Comparison of ENCODE assay signal across 15 cellular contexts in genomic region chr13:98320561-98321105, GRCh38.
DNase-seq lines count a peak whose midpoint lies in the region; TF ChIP-seq lines count a peak whose summit lies in the region.
"Had no signal": no experiment of that assay in that cellular context is flagged by ENCODE, and none has a peak within 500 bp of the region (broad histone marks: within the 10 kb centered on the region; RNA-seq: fewer than 3 reads in every experiment).

No MANE protein-coding gene starts in this region.

- H3K27ac ChIP-seq in mesenchymal stem cell (ENCODE audit: low read length, poor library complexity, severe bottlenecking) (no peak overlapping the region), smooth muscle cell (ENCODE audit: low read depth) (peak overlapping the region; percentile 39), SK-N-SH (ENCODE audit: low read depth in 2 of 2, low read length in 1 of 2) (no peak overlapping the region)
- H3K27ac ChIP-seq: C4-2B had no signal

- H4K91ac ChIP-seq in mesenchymal stem cell (ENCODE audit: low read length), result peak overlapping the region; percentile 45

- no peak overlapping the region for H2AK5ac ChIP-seq in mesenchymal stem cell (ENCODE audit: low read length, severe bottlenecking)

- peak overlapping the region in 1 of 2 experiments; percentile 55 for H3K18ac ChIP-seq in mesenchymal stem cell (ENCODE audit: low read depth in 1 of 2, low read length in 2 of 2)

- H3K9ac ChIP-seq in mesenchymal stem cell (ENCODE audit: low read length), result no peak overlapping the region
- no peak overlapping the region for H3K9ac ChIP-seq in smooth muscle cell (ENCODE audit: low read depth)
- H3K9ac ChIP-seq in SK-N-SH, result no peak overlapping the region

- CTCF ChIA-PET in SK-N-SH (lab: Yijun Ruan, JAX) (interaction anchor here (1.2 kb wide), 1 partner anchor 99 kb away, joined by 3 read pairs; no protein-coding TSS in a partner anchor), HEK293T (lab: Yijun Ruan, JAX) (no interaction called here)

- 95% methylated on average over 9 of the region's 9 CpGs for WGBS in mesenchymal stem cell
- WGBS in smooth muscle cell (ENCODE audit: low lambda C conversion rate), result 75% methylated on average over 9 of the region's 9 CpGs
- WGBS in SK-N-SH (ENCODE audit: low lambda C conversion rate), result 99% methylated on average over 7 of the region's 9 CpGs

- no peak overlapping the region for H3K14ac ChIP-seq in mesenchymal stem cell (ENCODE audit: low read length in 2 of 2)

- H3K4me1 ChIP-seq in mesenchymal stem cell (ENCODE audit: control insufficient read depth, insufficient read depth, low read depth, low read length), result peaks cover 5% of the 10 kb centered on the region
- H3K4me1 ChIP-seq in smooth muscle cell (ENCODE audit: low read depth), result peaks cover 14% of the 10 kb centered on the region
- no peaks in the 10 kb centered on the region for H3K4me1 ChIP-seq in SK-N-SH (ENCODE audit: control insufficient read depth in 1 of 2, insufficient read depth in 2 of 2, low read depth in 1 of 2, low read length in 1 of 2)
- H3K4me1 ChIP-seq in BE2C, result no peaks in the 10 kb centered on the region

- no peak for TF ChIP-seq EP300 in SK-N-SH (IDR thresholded peaks at IDR 0.05; ENCODE audit: borderline replicate concordance in 1 of 2, low read depth in 1 of 2, low read length in 1 of 2)

- H3K27me3 ChIP-seq in mesenchymal stem cell (ENCODE audit: control insufficient read depth in 1 of 2, insufficient read depth in 1 of 2, low read length in 2 of 2) (no peaks in the 10 kb centered on the region), smooth muscle cell (ENCODE audit: low read depth) (no peaks in the 10 kb centered on the region), SK-N-SH (ENCODE audit: insufficient read depth) (no peaks in the 10 kb centered on the region), BE2C (no peaks in the 10 kb centered on the region)

- H2BK120ac ChIP-seq in mesenchymal stem cell (ENCODE audit: low read depth, low read length), result no peak overlapping the region

- H3F3A ChIP-seq in smooth muscle cell (ENCODE audit: low read depth) (no peaks in the 10 kb centered on the region), SK-N-SH (replicated peaks; ENCODE audit: insufficient read depth) (no peaks in the 10 kb centered on the region)

- H2BK12ac ChIP-seq in mesenchymal stem cell (ENCODE audit: low read length in 2 of 2), result no peak overlapping the region

- H3K79me1 ChIP-seq in mesenchymal stem cell (replicated peaks; ENCODE audit: low read length, poor library complexity, severe bottlenecking), result peaks cover 59% of the 10 kb centered on the region

- POLR2A ChIA-PET in SK-N-SH (lab: Yijun Ruan, JAX) (no interaction called here), HEK293T (lab: Yijun Ruan, JAX) (no interaction called here)

- TF ChIP-seq RAD21 in SK-N-SH (IDR thresholded peaks at IDR 0.05; ENCODE audit: low read length), result no peak

- peaks cover 60% of the 10 kb centered on the region for H3K79me2 ChIP-seq in smooth muscle cell (ENCODE audit: low read depth)
- H3K79me2 ChIP-seq in SK-N-SH (ENCODE audit: insufficient read depth), result no peaks in the 10 kb centered on the region; the same call in 1 of the 2 replicates

- H3K36me3 ChIP-seq in mesenchymal stem cell (ENCODE audit: control insufficient read depth in 1 of 2, insufficient read depth in 2 of 2, low read depth in 1 of 2, low read length in 2 of 2) (peaks cover 0 to 14% of the 10 kb centered on the region in 2 experiments), smooth muscle cell (ENCODE audit: low read depth) (no peaks in the 10 kb centered on the region), SK-N-SH (replicated peaks in 1 of 2; ENCODE audit: control insufficient read depth in 1 of 2, insufficient read depth in 2 of 2, low read length in 1 of 2) (no peaks in the 10 kb centered on the region), BE2C (no peaks in the 10 kb centered on the region; the same call in 1 of the 2 replicates)

- peaks cover 33% of the 10 kb centered on the region for H4K20me1 ChIP-seq in smooth muscle cell (ENCODE audit: low read depth)
- no peaks in the 10 kb centered on the region for H4K20me1 ChIP-seq in SK-N-SH (ENCODE audit: insufficient read depth)

- TF ChIP-seq CTCF in smooth muscle cell (IDR thresholded peaks at IDR 0.05; ENCODE audit: borderline replicate concordance, insufficient read depth, poor library complexity, severe bottlenecking) (no peak), SK-N-SH (IDR thresholded peaks at IDR 0.05) (no peak), BE2C (IDR thresholded peaks at IDR 0.05; ENCODE audit: low read depth, low read length) (no peak)

- H4K8ac ChIP-seq in mesenchymal stem cell (ENCODE audit: low read length), result no peak overlapping the region

- H3K4me2 ChIP-seq in mesenchymal stem cell (ENCODE audit: low read length, poor library complexity, severe bottlenecking) (no peak overlapping the region), smooth muscle cell (no peak overlapping the region), SK-N-SH (no peak overlapping the region)

- H3K23ac ChIP-seq in mesenchymal stem cell (ENCODE audit: low read length in 2 of 2), result no peak overlapping the region

- H3K9me2 ChIP-seq in SK-N-SH, result no peaks in the 10 kb centered on the region

- H3K4me3 ChIP-seq in mesenchymal stem cell (ENCODE audit: insufficient read depth in 1 of 2, low read depth in 1 of 2, low read length in 2 of 2), result no peak overlapping the region
- H3K4me3 ChIP-seq in smooth muscle cell, result no peak overlapping the region
- H3K4me3 ChIP-seq in SK-N-SH (ENCODE audit: low read depth in 2 of 2, low read length in 1 of 2), result no peak overlapping the region
- H3K4me3 ChIP-seq in BE2C (ENCODE audit: low read depth, low read length), result no peak overlapping the region

- no peak overlapping the region for H2BK15ac ChIP-seq in mesenchymal stem cell (ENCODE audit: low read depth, poor library complexity, severe bottlenecking)

- H3K9me3 ChIP-seq in mesenchymal stem cell (ENCODE audit: control insufficient read depth, low read length), result no peaks in the 10 kb centered on the region
- H3K9me3 ChIP-seq in smooth muscle cell (replicated peaks; ENCODE audit: low read depth), result no peaks in the 10 kb centered on the region
- H3K9me3 ChIP-seq in SK-N-SH, result no peaks in the 10 kb centered on the region
- no peaks in the 10 kb centered on the region for H3K9me3 ChIP-seq in BE2C

- no peak overlapping the region for H2BK5ac ChIP-seq in mesenchymal stem cell (ENCODE audit: low read depth, low read length, poor library complexity, severe bottlenecking)

- no peak overlapping the region for H3K4ac ChIP-seq in mesenchymal stem cell (ENCODE audit: low read depth in 1 of 2, low read length in 2 of 2)

- no peak overlapping the region for H2AFZ ChIP-seq in mesenchymal stem cell (ENCODE audit: low read depth, low read length)
- H2AFZ ChIP-seq in smooth muscle cell (ENCODE audit: low read depth), result no peak overlapping the region
- H2AFZ ChIP-seq in SK-N-SH (ENCODE audit: low read depth), result no peak overlapping the region

- peak; percentile 6 for DNase-seq in M059J (ENCODE audit: low read depth)
- DNase-seq in mesenchymal stem cell, result no peak
- DNase-seq in smooth muscle cell (lab: John Stamatoyannopoulos, UW; ENCODE audit: unreplicated experiment), result no peak
- DNase-seq in SK-N-SH, result no peak
- no peak for DNase-seq in HEK293T (ENCODE audit: extremely low spot score)
- no peak for DNase-seq in BE2C
- DNase-seq: ACHN; CD4-positive, alpha-beta T cell; DMS153; DMS79 treated with DMSO at 0.1 percent for 48 hours; GF-D8; GOT3; H9; KBM-7 had no signal

TF ChIP-seq in SK-N-SH, 30 proteins besides CTCF, POLR2A, EP300 and RAD21 (continues in another document):
- TF ChIP-seq GATA2 (CRISPR knock-in tag; IDR thresholded peaks at IDR 0.05), result no peak
- TF ChIP-seq TEAD4 (IDR thresholded peaks at IDR 0.05; ENCODE audit: borderline replicate concordance, insufficient read depth), result no peak
- TF ChIP-seq, protein P1, sequence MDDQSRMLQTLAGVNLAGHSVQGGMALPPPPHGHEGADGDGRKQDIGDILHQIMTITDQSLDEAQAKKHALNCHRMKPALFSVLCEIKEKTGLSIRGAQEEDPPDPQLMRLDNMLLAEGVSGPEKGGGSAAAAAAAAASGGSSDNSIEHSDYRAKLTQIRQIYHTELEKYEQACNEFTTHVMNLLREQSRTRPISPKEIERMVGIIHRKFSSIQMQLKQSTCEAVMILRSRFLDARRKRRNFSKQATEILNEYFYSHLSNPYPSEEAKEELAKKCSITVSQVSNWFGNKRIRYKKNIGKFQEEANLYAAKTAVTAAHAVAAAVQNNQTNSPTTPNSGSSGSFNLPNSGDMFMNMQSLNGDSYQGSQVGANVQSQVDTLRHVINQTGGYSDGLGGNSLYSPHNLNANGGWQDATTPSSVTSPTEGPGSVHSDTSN (IDR thresholded peaks at IDR 0.05), result no peak
- no peak for TF ChIP-seq FOSL2 (IDR thresholded peaks at IDR 0.05; ENCODE audit: borderline replicate concordance, low read depth)
- TF ChIP-seq, protein P2, sequence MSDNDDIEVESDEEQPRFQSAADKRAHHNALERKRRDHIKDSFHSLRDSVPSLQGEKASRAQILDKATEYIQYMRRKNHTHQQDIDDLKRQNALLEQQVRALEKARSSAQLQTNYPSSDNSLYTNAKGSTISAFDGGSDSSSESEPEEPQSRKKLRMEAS (IDR thresholded peaks at IDR 0.05; ENCODE audit: low read depth), result no peak

TF ChIP-seq in HEK293T, 16 proteins besides CTCF, POLR2A, EP300 and RAD21:
- no peak for TF ChIP-seq BHLHE40 (IDR thresholded peaks at IDR 0.05; ENCODE audit: borderline replicate concordance)
- no peak for TF ChIP-seq SUZ12 (IDR thresholded peaks at IDR 0.05)
TF ChIP-seq in HEK293T: peak in this region for 0.
